In genomic region chr4:137668885-137669284, GRCh38 we compare ENCODE assay signal across 1 cellular context.
TF ChIP-seq lines count a peak whose summit lies in the region.

No MANE protein-coding gene starts in this region.

TF ChIP-seq in GM23338, 12 proteins besides CTCF, POLR2A, EP300 and RAD21 (continued from another document):
- TF ChIP-seq ZNF462 (CRISPR knock-in tag; IDR thresholded peaks at IDR 0.05) = no peak
- TF ChIP-seq EZH2 (IDR thresholded peaks at IDR 0.05; ENCODE audit: low read depth, unreplicated experiment) = no peak
